Comparison of ENCODE assay signal across 3 cellular contexts in the genomic region with DNA sequence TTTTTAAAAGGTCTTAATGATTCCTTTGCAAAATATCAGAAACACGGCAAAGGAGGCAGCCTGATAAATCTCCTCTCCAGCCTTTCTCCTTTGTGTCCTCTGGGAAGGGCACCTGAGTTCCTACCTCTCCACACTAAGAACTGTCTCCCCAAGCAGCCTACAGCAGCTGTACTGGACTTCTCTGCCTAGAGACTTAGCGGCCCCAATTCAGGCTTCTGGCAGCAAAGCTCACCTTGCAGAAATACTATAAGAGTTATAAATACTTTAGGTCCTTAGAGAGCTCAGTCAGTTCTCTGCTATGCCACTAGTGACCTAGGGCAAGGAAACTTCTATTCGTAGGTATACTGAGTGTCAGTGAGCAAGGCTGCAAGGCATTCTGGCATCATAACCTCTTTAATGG.
"Had no signal": no experiment of that assay in that cellular context is flagged by ENCODE, and none has a peak within 500 bp of the region (broad histone marks: within the 10 kb centered on the region; RNA-seq: fewer than 3 reads in every experiment).

No MANE protein-coding gene starts in this region.

- DNase-seq: GDM1, GF-D8 had no signal

- H3K4me3 ChIP-seq: GM12878 had no signal
